15 cellular contexts compared by ENCODE assay signal in genomic region chr2:199329466-199329865, GRCh38.
"Had no signal": no experiment of that assay in that cellular context is flagged by ENCODE, and none has a peak within 500 bp of the region (broad histone marks: within the 10 kb centered on the region; RNA-seq: fewer than 3 reads in every experiment).

No MANE protein-coding gene starts in this region.

- H3K4me1 ChIP-seq: psoas muscle, right lobe of liver, suprapubic skin had no signal

- H3K4me3 Mint-ChIP-seq: activated naive CD8-positive, alpha-beta T cell treated with anti-CD3 and anti-CD28 coated beads, Interleukin-2, amount 10 ng/mL, durations not matched to agents 7 days and 5 days; activated T-helper 1 cell treated with anti-CD3 and anti-CD28 coated beads, Interleukin-12 subunit alpha, Interleukin-12 subunit beta, Interleukin-2, Interleukin-4 antibody, amounts not matched to agents 30 ng/mL and 10 ng/mL and 1 ng/mL, durations not matched to agents 14 hours and 24 hours and 36 hours; nephron; stimulated activated naive CD8-positive, alpha-beta T cell treated with anti-CD3 and anti-CD28 coated beads, Interleukin-15, Interleukin-2, amounts not matched to agents 100 ng/mL and 50 ng/mL, for 24 hours; T-helper 2 cell treated with Interferon-gamma antibody and Interleukin-4, amounts not matched to agents 5 μg/mL and 100 μg/mL, for 36 hours had no signal

- H3K27ac Mint-ChIP-seq: activated naive CD8-positive, alpha-beta T cell treated with anti-CD3 and anti-CD28 coated beads, Interleukin-2, amount 10 ng/mL, durations not matched to agents 7 days and 5 days; activated T-helper 1 cell treated with anti-CD3 and anti-CD28 coated beads, Interleukin-12 subunit alpha, Interleukin-12 subunit beta, Interleukin-2, Interleukin-4 antibody, amounts not matched to agents 30 ng/mL and 10 ng/mL and 1 ng/mL, durations not matched to agents 14 hours and 24 hours and 36 hours; nephron; stimulated activated naive CD8-positive, alpha-beta T cell treated with anti-CD3 and anti-CD28 coated beads, Interleukin-15, Interleukin-2, amounts not matched to agents 100 ng/mL and 50 ng/mL, for 24 hours; T-helper 2 cell treated with Interferon-gamma antibody and Interleukin-4, amounts not matched to agents 5 μg/mL and 100 μg/mL, for 36 hours had no signal

- ATAC-seq: esophagus mucosa, psoas muscle, right lobe of liver had no signal

- H3K4me2 ChIP-seq: smooth muscle cell had no signal

- H3K4me1 Mint-ChIP-seq: activated naive CD8-positive, alpha-beta T cell treated with anti-CD3 and anti-CD28 coated beads, Interleukin-2, amount 10 ng/mL, durations not matched to agents 7 days and 5 days; nephron had no signal

- H3K4me3 ChIP-seq: cardiac muscle cell, psoas muscle, right lobe of liver, smooth muscle cell, suprapubic skin had no signal

- DNase-seq: activated CD4-positive, alpha-beta T cell treated with anti-CD3 and anti-CD28 coated beads, Interleukin-2, amount 50 U/mL, for 1 hour; activated CD8-positive, alpha-beta memory T cell treated with anti-CD3 and anti-CD28 coated beads for 24 hours; activated naive CD4-positive, alpha-beta T cell; activated naive CD8-positive, alpha-beta T cell treated with anti-CD3 and anti-CD28 coated beads, Interleukin-2, amount 10 ng/mL, durations not matched to agents 7 days and 5 days; psoas muscle; right lobe of liver; trophoblast cell had no signal

- H3K27ac ChIP-seq: cardiac muscle cell, psoas muscle, right lobe of liver, suprapubic skin had no signal

- H3K9me3 ChIP-seq: psoas muscle, right lobe of liver, suprapubic skin had no signal

- H3K36me3 Mint-ChIP-seq: activated naive CD8-positive, alpha-beta T cell treated with anti-CD3 and anti-CD28 coated beads, Interleukin-2, amount 10 ng/mL, durations not matched to agents 7 days and 5 days had no signal

- H3K36me3 ChIP-seq: cardiac muscle cell, right lobe of liver, suprapubic skin had no signal

- H3K9me3 Mint-ChIP-seq: activated naive CD8-positive, alpha-beta T cell treated with anti-CD3 and anti-CD28 coated beads, Interleukin-2, amount 10 ng/mL, durations not matched to agents 7 days and 5 days; activated T-helper 1 cell treated with anti-CD3 and anti-CD28 coated beads, Interleukin-12 subunit alpha, Interleukin-12 subunit beta, Interleukin-2, Interleukin-4 antibody, amounts not matched to agents 30 ng/mL and 10 ng/mL and 1 ng/mL, durations not matched to agents 14 hours and 24 hours and 36 hours; nephron; stimulated activated naive CD8-positive, alpha-beta T cell treated with anti-CD3 and anti-CD28 coated beads, Interleukin-15, Interleukin-2, amounts not matched to agents 100 ng/mL and 50 ng/mL, for 24 hours; T-helper 2 cell treated with Interferon-gamma antibody and Interleukin-4, amounts not matched to agents 5 μg/mL and 100 μg/mL, for 36 hours had no signal
